ENCODE assay signal across 8 cellular contexts in the genomic region with DNA sequence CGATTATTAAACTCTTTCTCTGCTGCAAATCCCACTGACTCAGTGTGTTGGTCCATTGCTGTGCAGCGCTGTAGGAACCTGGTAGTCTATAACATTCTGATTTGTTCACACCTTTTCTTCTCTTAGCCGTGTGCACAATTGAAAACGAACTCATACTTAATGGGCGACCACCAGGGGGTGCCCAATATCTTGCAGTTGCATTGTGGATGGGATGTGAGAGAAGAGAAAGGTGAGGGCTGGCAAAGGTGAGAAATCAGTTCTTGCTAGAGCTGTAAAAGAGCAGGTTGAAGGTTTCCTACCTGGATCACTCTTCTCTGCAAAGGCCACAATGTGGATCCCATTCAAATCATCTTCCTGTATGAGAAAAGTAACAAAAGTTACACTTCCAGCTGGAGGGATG. TPM values are rescaled to one million over a fixed set of nuclear protein-coding genes. Genes with fewer than 3 reads are reported as not detected.
A peak's percentile ranks its signal among the peaks of the same experiment; 100 is the strongest.
DNase-seq lines count a peak whose midpoint lies in the region; ATAC-seq and TF ChIP-seq lines count a peak whose summit lies in the region.

No MANE protein-coding gene starts in this region.

- no peaks in the 10 kb centered on the region for H3K4me1 ChIP-seq in liver (ENCODE audit: control insufficient read depth in 4 of 4, insufficient read depth in 4 of 4, low read length in 3 of 4)
- peaks cover 15% of the 10 kb centered on the region for H3K4me1 ChIP-seq in vagina

- H3K4me1 Mint-ChIP-seq in stimulated activated memory B cell treated with anti-CD40 and anti-IgM and Interleukin-4, amounts not matched to agents 10 μg/mL and 1 μg/mL and 100 μg/mL, for 72 hours: no peaks in the 10 kb centered on the region

- H3K27ac ChIP-seq in liver (ENCODE audit: low read depth in 1 of 2, low read length in 2 of 2) (no peak overlapping the region), vagina (no peak overlapping the region)

- H3K27me3 ChIP-seq in liver (ENCODE audit: control insufficient read depth in 4 of 4, insufficient read depth in 4 of 4, low read length in 3 of 4): no peaks in the 10 kb centered on the region
- H3K27me3 ChIP-seq in vagina: no peaks in the 10 kb centered on the region

- TF ChIP-seq POLR2A in NB4 (IDR thresholded peaks at IDR 0.05; ENCODE audit: extremely low read depth, insufficient read length): no peak
- TF ChIP-seq POLR2A in vagina (IDR thresholded peaks at IDR 0.05): no peak

- no peak overlapping the region for H3K4me3 Mint-ChIP-seq in stimulated activated memory B cell treated with anti-CD40 and anti-IgM and Interleukin-4, amounts not matched to agents 10 μg/mL and 1 μg/mL and 100 μg/mL, for 72 hours

- H3K27ac Mint-ChIP-seq in stimulated activated memory B cell treated with anti-CD40 and anti-IgM and Interleukin-4, amounts not matched to agents 10 μg/mL and 1 μg/mL and 100 μg/mL, for 72 hours: no peak overlapping the region

- intact Hi-C loops in vagina (cut with DNase I): loop anchor here (5.0 kb wide), 1 partner anchor 55 kb away; no protein-coding TSS in a partner anchor

- 55% methylated on average over 5 of the region's 5 CpGs for WGBS in liver

- H3K9me3 Mint-ChIP-seq in stimulated activated memory B cell treated with anti-CD40 and anti-IgM and Interleukin-4, amounts not matched to agents 10 μg/mL and 1 μg/mL and 100 μg/mL, for 72 hours: no peaks in the 10 kb centered on the region

- peak; percentile 83 to 91 for TF ChIP-seq RAD21 in liver (IDR thresholded peaks at IDR 0.05)

- no peak overlapping the region for H3K9ac ChIP-seq in liver (ENCODE audit: low read depth in 1 of 2, low read length in 2 of 2)

- TF ChIP-seq CTCF in NB4 (IDR thresholded peaks at IDR 0.05; ENCODE audit: low read depth, low read length): peak; percentile 18
- peak; percentile 53 for TF ChIP-seq CTCF in astrocyte of the spinal cord (IDR thresholded peaks at IDR 0.05; ENCODE audit: low read depth, low read length)
- TF ChIP-seq CTCF in liver (IDR thresholded peaks at IDR 0.05; ENCODE audit: low read depth, low read length, missing input control): peak; percentile 42
- TF ChIP-seq CTCF in vagina (IDR thresholded peaks at IDR 0.05): peak; percentile 19 to 41 (median 40)

- H3K9me3 ChIP-seq in liver (ENCODE audit: control insufficient read depth in 4 of 4, low read length in 3 of 4) (peaks cover 0 to 3% (median 0%) of the 10 kb centered on the region in 4 donors), vagina (no peaks in the 10 kb centered on the region)

- DNase-seq in NOMO-1 treated with DMSO at 0.1 percent for 48 hours (lab: John Stamatoyannopoulos, UW; ENCODE audit: unreplicated experiment) (peak; percentile 5), NOMO-1 (lab: John Stamatoyannopoulos, UW; ENCODE audit: unreplicated experiment in 2 of 2) (no peak), NB4 (ENCODE audit: low read depth) (peak; percentile 56), astrocyte of the spinal cord (ENCODE audit: low read depth, low spot score) (peak; percentile 24), vagina (ENCODE audit: extremely low spot score in 2 of 2) (no peak), globus pallidus (ENCODE audit: low spot score) (no peak)

- H3K4me3 ChIP-seq in NB4 (ENCODE audit: low read depth, low read length) (no peak overlapping the region), astrocyte of the spinal cord (ENCODE audit: low read depth, low read length) (no peak overlapping the region), liver (ENCODE audit: low read depth in 1 of 3, low read length in 3 of 3) (no peak overlapping the region), vagina (no peak overlapping the region)

- H3K36me3 ChIP-seq in liver (ENCODE audit: control insufficient read depth in 4 of 4, insufficient read depth in 3 of 4, low read depth in 1 of 4, low read length in 3 of 4) (no peaks in the 10 kb centered on the region), vagina (no peaks in the 10 kb centered on the region)

- in situ Hi-C loops in astrocyte of the spinal cord (cut with HindIII; ENCODE audit: low sequenced_read_pairs): no loop called here

- no peaks in the 10 kb centered on the region for H3K36me3 Mint-ChIP-seq in stimulated activated memory B cell treated with anti-CD40 and anti-IgM and Interleukin-4, amounts not matched to agents 10 μg/mL and 1 μg/mL and 100 μg/mL, for 72 hours

- H3K27me3 Mint-ChIP-seq in stimulated activated memory B cell treated with anti-CD40 and anti-IgM and Interleukin-4, amounts not matched to agents 10 μg/mL and 1 μg/mL and 100 μg/mL, for 72 hours: peaks cover 17% of the 10 kb centered on the region

- ATAC-seq in stimulated activated memory B cell treated with anti-CD40 and anti-IgM and Interleukin-4, amounts not matched to agents 10 μg/mL and 1 μg/mL and 100 μg/mL, for 72 hours: no peak

TF ChIP-seq in liver, 16 proteins besides CTCF, POLR2A, EP300 and RAD21:
- TF ChIP-seq YY1 (IDR thresholded peaks at IDR 0.05) (no peak), HNF4G (IDR thresholded peaks at IDR 0.05) (no peak), REST (IDR thresholded peaks at IDR 0.05) (no peak), HNF4A (conservative IDR thresholded peaks at IDR 0.05) (no peak), ATF3 (IDR thresholded peaks at IDR 0.05) (no peak), MAX (IDR thresholded peaks at IDR 0.05) (no peak), FOXA2 (IDR thresholded peaks at IDR 0.05) (no peak), NR2F2 (IDR thresholded peaks at IDR 0.05) (no peak), RXRA (IDR thresholded peaks at IDR 0.05) (no peak), TAF1 (conservative IDR thresholded peaks at IDR 0.05) (no peak), JUND (IDR thresholded peaks at IDR 0.05) (no peak)
- TF ChIP-seq, protein P1, sequence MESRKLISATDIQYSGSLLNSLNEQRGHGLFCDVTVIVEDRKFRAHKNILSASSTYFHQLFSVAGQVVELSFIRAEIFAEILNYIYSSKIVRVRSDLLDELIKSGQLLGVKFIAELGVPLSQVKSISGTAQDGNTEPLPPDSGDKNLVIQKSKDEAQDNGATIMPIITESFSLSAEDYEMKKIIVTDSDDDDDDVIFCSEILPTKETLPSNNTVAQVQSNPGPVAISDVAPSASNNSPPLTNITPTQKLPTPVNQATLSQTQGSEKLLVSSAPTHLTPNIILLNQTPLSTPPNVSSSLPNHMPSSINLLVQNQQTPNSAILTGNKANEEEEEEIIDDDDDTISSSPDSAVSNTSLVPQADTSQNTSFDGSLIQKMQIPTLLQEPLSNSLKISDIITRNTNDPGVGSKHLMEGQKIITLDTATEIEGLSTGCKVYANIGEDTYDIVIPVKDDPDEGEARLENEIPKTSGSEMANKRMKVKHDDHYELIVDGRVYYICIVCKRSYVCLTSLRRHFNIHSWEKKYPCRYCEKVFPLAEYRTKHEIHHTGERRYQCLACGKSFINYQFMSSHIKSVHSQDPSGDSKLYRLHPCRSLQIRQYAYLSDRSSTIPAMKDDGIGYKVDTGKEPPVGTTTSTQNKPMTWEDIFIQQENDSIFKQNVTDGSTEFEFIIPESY (IDR thresholded peaks at IDR 0.05): no peak
TF ChIP-seq in liver: peak in this region for 0.

RNA-seq across cellular contexts. Expression of gene CASQ2, which starts 51.0 kb away (rescaled TPM):
- total RNA-seq in liver: 1 to 10 TPM in 1 of 2 donors, not detected in 1; 1.1 TPM
- under 1 TPM in 1 of 2 donors, not detected in 1; 0.33 TPM for polyA plus RNA-seq in liver
- total RNA-seq in vagina: 3.2 TPM

Comparison
In these comparisons a context has a peak if more than half of its experiments do, and no peak if none do; other contexts are left out.
1. DNase-seq: peak in NOMO-1 treated with DMSO at 0.1 percent for 48 hours (single experiment), NB4 (single experiment) and astrocyte of the spinal cord (single experiment); none in NOMO-1 (0 of 2), vagina (0 of 2) and globus pallidus (single experiment).
2. Peak in every context shown above with its lines, with median percentiles within 50 percentile points of each other: CTCF ChIP-seq.